ENCODE assay signal across 8 cellular contexts in genomic region chr10:123139521-123140163, GRCh38. TPM values are rescaled to one million over a fixed set of nuclear protein-coding genes. Genes with fewer than 3 reads are reported as not detected.
DNase-seq lines count a peak whose midpoint lies in the region; ATAC-seq, FAIRE-seq and TF ChIP-seq lines count a peak whose summit lies in the region.
"Had no signal": no experiment of that assay in that cellular context is flagged by ENCODE, and none has a peak within 500 bp of the region (broad histone marks: within the 10 kb centered on the region; RNA-seq: fewer than 3 reads in every experiment).

No MANE protein-coding gene starts in this region.

- H3K23me2 ChIP-seq in H1 (ENCODE audit: low read depth, low read length): peaks cover 14% of the 10 kb centered on the region; the same call in 1 of the 2 replicates

- H3K9me3 Mint-ChIP-seq in progenitor cell of endocrine pancreas (ENCODE audit: low read depth): no peaks in the 10 kb centered on the region

- no peak overlapping the region for H2BK20ac ChIP-seq in H1 (ENCODE audit: low read length)

- H2BK15ac ChIP-seq in H1 (ENCODE audit: low read length): no peak overlapping the region

- peaks cover 11 to 29% of the 10 kb centered on the region in 2 experiments for H4K20me1 ChIP-seq in H1 (replicated peaks in 1 of 2; ENCODE audit: control insufficient read depth in 1 of 2, insufficient read depth in 2 of 2, low read length in 2 of 2)

- H3K4ac ChIP-seq in H1 (replicated peaks; ENCODE audit: insufficient read length, low read depth, low read length): peak overlapping the region; percentile 40

- no peak for TF ChIP-seq EP300 in H1 (IDR thresholded peaks at IDR 0.05; ENCODE audit: borderline replicate concordance in 1 of 2, low read depth in 2 of 2, low read length in 2 of 2)

- H2BK5ac ChIP-seq in H1 (ENCODE audit: low read depth, low read length): 0 out of 2 replicates have a peak overlapping the region, but pooled peaks have one; percentile 44

- peaks cover 17% of the 10 kb centered on the region for H3K4me1 Mint-ChIP-seq in progenitor cell of endocrine pancreas (ENCODE audit: low read depth)

- peak; percentile 36 for FAIRE-seq in H1 (lab: Jason Lieb, UNC)

- no peak overlapping the region for H4K91ac ChIP-seq in H1 (replicated peaks; ENCODE audit: insufficient read length, low read length)

- 3% methylated on average over 32 of the region's 32 CpGs; no CpG with 5 or more reads in 1 of the 2 experiments for WGBS in H1 (ENCODE audit: extremely low coverage in 1 of 2, insufficient coverage in 1 of 2, insufficient read length in 1 of 2, insufficient replicate concordance in 2 of 2, low coverage in 1 of 2, low lambda C conversion rate in 2 of 2, missing lambda C conversion rate in 1 of 2), 2 experiments

- CTCF ChIA-PET in H1 (lab: Charles Lee; ENCODE audit: partially characterized antibody): interaction anchor here (0.8 to 4.4 kb wide), 7 partner anchors 11 to 362 kb away, joined by 3 to 37 read pairs (median 5); partner anchors contain the start of gene BUB3

- peak overlapping the region; percentile 1 to 50 (median 34); a peak in 6 of 8 replicates for H3K4me3 ChIP-seq in H1 (ENCODE audit: extremely low read depth in 1 of 4, insufficient read depth in 2 of 4, low read depth in 3 of 4, low read length in 4 of 4)
- no peak overlapping the region for H3K4me3 ChIP-seq in BE2C (ENCODE audit: low read depth, low read length)

- no peaks in the 10 kb centered on the region for H3K79me1 ChIP-seq in H1 (ENCODE audit: low read depth, low read length)

- TF ChIP-seq RAD21 in H1 (IDR thresholded peaks at IDR 0.05 in 1 of 2, conservative IDR thresholded peaks at IDR 0.05 in 1 of 2; ENCODE audit: low read depth in 2 of 2, low read length in 2 of 2): no peak

- H3K36me3 ChIP-seq in H1 (ENCODE audit: control insufficient read depth in 2 of 4, insufficient read depth in 4 of 4, low read length in 3 of 4) (no peaks in the 10 kb centered on the region; a peak in 1 of 8 replicates), BE2C (no peaks in the 10 kb centered on the region)

- 0 out of 2 replicates have a peak overlapping the region, but pooled peaks have one; percentile 9 for H3K18ac ChIP-seq in H1 (ENCODE audit: extremely low read depth, low read length)

- H3K9me3 ChIP-seq in H1 (ENCODE audit: insufficient read depth in 2 of 2, low read depth in 1 of 2, low read length in 1 of 2) (no peaks in the 10 kb centered on the region), BE2C (no peaks in the 10 kb centered on the region)

- peak overlapping the region; percentile 18; the same call in 1 of the 2 replicates for H2BK12ac ChIP-seq in H1 (ENCODE audit: low read depth, low read length)

- H2AK5ac ChIP-seq in H1 (ENCODE audit: low read depth, low read length): no peak overlapping the region

- H3K4me1 ChIP-seq in H1 (replicated peaks in 1 of 4; ENCODE audit: control insufficient read depth in 3 of 4, insufficient read depth in 4 of 4, low read length in 3 of 4) (peaks cover 0 to 41% (median 25%) of the 10 kb centered on the region in 4 experiments; a peak in 6 of 7 replicates), BE2C (no peaks in the 10 kb centered on the region)

- H4K8ac ChIP-seq in H1 (ENCODE audit: extremely low read depth, insufficient read depth, low read length): no peak overlapping the region; the same call in 1 of the 2 replicates

- H3K27me3 ChIP-seq in H1 (replicated peaks in 1 of 4; ENCODE audit: control insufficient read depth in 3 of 4, extremely low read depth in 1 of 4, insufficient read depth in 3 of 4, low read length in 3 of 4): peaks cover 86 to 100% (median 98%) of the 10 kb centered on the region in 4 experiments
- H3K27me3 ChIP-seq in BE2C: peaks cover 100% of the 10 kb centered on the region

- no peak overlapping the region for H3K9ac ChIP-seq in H1 (replicated peaks in 1 of 4; ENCODE audit: extremely low read depth in 1 of 4, low read depth in 3 of 4, low read length in 3 of 4)

- POLR2A ChIA-PET in H1 (lab: Charles Lee; ENCODE audit: partially characterized antibody): interaction anchor here (3.4 kb wide), 1 partner anchor 10 kb away, joined by 37 read pairs; the partner anchor contains the start of gene HMX2

- peak overlapping the region; percentile 62 to 67 for H3K4me2 ChIP-seq in H1 (ENCODE audit: insufficient read depth in 1 of 2, low read depth in 2 of 2, low read length in 2 of 2)

- H3K27me3 Mint-ChIP-seq in progenitor cell of endocrine pancreas: peaks cover 85% of the 10 kb centered on the region

- no peak for ATAC-seq in GM19324 (IDR thresholded peaks at IDR 0.05; ENCODE audit: low FRiP score, unreplicated experiment)
- ATAC-seq: left ventricle myocardium superior had no signal

- peak; percentile 39 for DNase-seq in GM20000 (ENCODE audit: low spot score)
- DNase-seq in NCI-H748 (lab: John Stamatoyannopoulos, UW; ENCODE audit: unreplicated experiment): peak; percentile 91
- DNase-seq in H1 (ENCODE audit: low read depth in 1 of 2, low spot score in 2 of 2): peak in 1 of 2 experiments; percentile 77
- DNase-seq in progenitor cell of endocrine pancreas (ENCODE audit: low spot score, unreplicated experiment): no peak
- DNase-seq in epidermal melanocyte (ENCODE audit: insufficient read length, low spot score): no peak
- no peak for DNase-seq in BE2C
- DNase-seq: left ventricle myocardium superior had no signal

- no peak overlapping the region for H4K5ac ChIP-seq in H1 (ENCODE audit: insufficient read length, low read depth, low read length)

- H3K23ac ChIP-seq in H1 (ENCODE audit: insufficient read length): no peak overlapping the region

- H3K36me3 Mint-ChIP-seq in progenitor cell of endocrine pancreas (ENCODE audit: insufficient read depth): no peaks in the 10 kb centered on the region

- H3K27ac Mint-ChIP-seq in progenitor cell of endocrine pancreas: peak overlapping the region; percentile 92

- peak overlapping the region; percentile 66 for H3K4me3 Mint-ChIP-seq in progenitor cell of endocrine pancreas (ENCODE audit: low read depth)

- no peak overlapping the region for H2BK120ac ChIP-seq in H1 (replicated peaks; ENCODE audit: low read depth, low read length)

- no peaks in the 10 kb centered on the region for H3K79me2 ChIP-seq in H1 (ENCODE audit: control insufficient read depth in 1 of 2, insufficient read depth in 2 of 2, low read length in 2 of 2)

- H3K56ac ChIP-seq in H1 (replicated peaks; ENCODE audit: insufficient read length, low read depth, low read length): no peak overlapping the region

- H3K14ac ChIP-seq in H1 (ENCODE audit: insufficient read length): no peak overlapping the region

- no peak overlapping the region for H3K27ac ChIP-seq in H1 (ENCODE audit: low read depth, low read length)

- H2AFZ ChIP-seq in H1 (ENCODE audit: low read length): no peak overlapping the region

- TF ChIP-seq CTCF in GM20000 (IDR thresholded peaks at IDR 0.05; ENCODE audit: extremely low read depth, missing control alignments): no peak
- no peak for TF ChIP-seq CTCF in H1 (IDR thresholded peaks at IDR 0.05; ENCODE audit: control extremely low read depth in 1 of 3, insufficient read depth in 1 of 3, low read depth in 1 of 3, low read length in 3 of 3)
- no peak for TF ChIP-seq CTCF in progenitor cell of endocrine pancreas (IDR thresholded peaks at IDR 0.05; ENCODE audit: unreplicated experiment)
- no peak for TF ChIP-seq CTCF in BE2C (IDR thresholded peaks at IDR 0.05; ENCODE audit: low read depth, low read length)

- TF ChIP-seq POLR2A in H1 (IDR thresholded peaks at IDR 0.05; ENCODE audit: control extremely low read depth in 1 of 2, low read depth in 2 of 2, low read length in 2 of 2): no peak

TF ChIP-seq in H1, 55 proteins besides CTCF, POLR2A, EP300 and RAD21 (continues in another document):
- TF ChIP-seq EZH2 (IDR thresholded peaks at IDR 0.05; ENCODE audit: low read depth, low read length, severe bottlenecking) (peak; percentile 95), ZNF274 (IDR thresholded peaks at IDR 0.05; ENCODE audit: borderline replicate concordance, extremely low read depth, low read length) (no peak)

RNA-seq across cellular contexts. Expression of gene HMX3, which starts 3.9 kb away (rescaled TPM):
- total RNA-seq in H1 (2021; fragmentation: NEBNext Ultra II Directional; extraction: Animal tissue kit (Norgen Biotek cat#: 25700)): 0.27 TPM in 1 of 2 replicates, not detected in the other
- polyA plus RNA-seq in H1 (2011; rRNA removed): 0.05 and 0.25 TPM in 2 replicates
- polyA plus RNA-seq in H1 (2011; cell fraction: cytosol; rRNA removed): 0.17 TPM
- polyA plus RNA-seq in H1 (2011; cell fraction: nucleus; rRNA removed): 0.16 TPM
- 0.16 TPM in 1 of 4 replicates, not detected in the others for polyA plus RNA-seq in H1 (2012, experiment 1 of 2)
- not detected for polyA plus RNA-seq in H1 (2012, experiment 2 of 2)
- polyA plus RNA-seq in H1 (2013, experiment 1 of 2): 0.14 TPM
- polyA plus RNA-seq in H1 (2013, experiment 2 of 2): 0.11 TPM
- polyA minus RNA-seq in H1 (2011; rRNA and poly(A)+ RNA removed): not detected in 2 replicates
- polyA minus RNA-seq in H1 (2011; cell fraction: cytosol; rRNA and poly(A)+ RNA removed): not detected
- not detected for polyA minus RNA-seq in H1 (2011; cell fraction: nucleus; rRNA and poly(A)+ RNA removed)
- not detected in 2 replicates for total RNA-seq in progenitor cell of endocrine pancreas
- polyA plus RNA-seq in BE2C (2012; ENCODE audit: insufficient read depth, insufficient read length, low read depth): not detected
- total RNA-seq: left ventricle myocardium superior had no signal

RNA-seq across cellular contexts. Expression of gene HMX2, which starts 8.3 kb away (rescaled TPM):
- total RNA-seq in H1 (2021; fragmentation: NEBNext Ultra II Directional; extraction: Animal tissue kit (Norgen Biotek cat#: 25700)): 1.3 and 2.0 TPM in 2 replicates
- polyA plus RNA-seq in H1 (2011; rRNA removed): 2.2 and 2.7 TPM in 2 replicates
- polyA plus RNA-seq in H1 (2011; cell fraction: cytosol; rRNA removed): 1.1 TPM
- 0.97 TPM for polyA plus RNA-seq in H1 (2011; cell fraction: nucleus; rRNA removed)
- 0.64 to 1.5 TPM (median 1.2 TPM) in 4 replicates for polyA plus RNA-seq in H1 (2012, experiment 1 of 2)
- polyA plus RNA-seq in H1 (2012, experiment 2 of 2): 1.3 TPM
- polyA plus RNA-seq in H1 (2013, experiment 1 of 2): 5.4 TPM
- polyA plus RNA-seq in H1 (2013, experiment 2 of 2): 5.4 TPM
- 0.17 and 0.35 TPM in 2 replicates for polyA minus RNA-seq in H1 (2011; rRNA and poly(A)+ RNA removed)
- polyA minus RNA-seq in H1 (2011; cell fraction: cytosol; rRNA and poly(A)+ RNA removed): 1.8 TPM
- 0.90 TPM for polyA minus RNA-seq in H1 (2011; cell fraction: nucleus; rRNA and poly(A)+ RNA removed)
- total RNA-seq in progenitor cell of endocrine pancreas: not detected in 2 replicates
- not detected for polyA plus RNA-seq in BE2C (2012; ENCODE audit: insufficient read depth, insufficient read length, low read depth)
- total RNA-seq: left ventricle myocardium superior had no signal

RNA-seq across cellular contexts. Expression of gene BUB3, which starts 14.6 kb away (rescaled TPM):
- total RNA-seq in H1 (2021; fragmentation: NEBNext Ultra II Directional; extraction: Animal tissue kit (Norgen Biotek cat#: 25700)): 184 and 207 TPM in 2 replicates
- 183 and 187 TPM in 2 replicates for polyA plus RNA-seq in H1 (2011; rRNA removed)
- polyA plus RNA-seq in H1 (2011; cell fraction: cytosol; rRNA removed): 273 TPM
- 335 TPM for polyA plus RNA-seq in H1 (2011; cell fraction: nucleus; rRNA removed)
- 205 to 238 TPM (median 210 TPM) in 4 replicates for polyA plus RNA-seq in H1 (2012, experiment 1 of 2)
- polyA plus RNA-seq in H1 (2012, experiment 2 of 2): 23.6 TPM
- 139 TPM for polyA plus RNA-seq in H1 (2013, experiment 1 of 2)
- polyA plus RNA-seq in H1 (2013, experiment 2 of 2): 140 TPM
- 387 and 444 TPM in 2 replicates for polyA minus RNA-seq in H1 (2011; rRNA and poly(A)+ RNA removed)
- polyA minus RNA-seq in H1 (2011; cell fraction: cytosol; rRNA and poly(A)+ RNA removed): 179 TPM
- 286 TPM for polyA minus RNA-seq in H1 (2011; cell fraction: nucleus; rRNA and poly(A)+ RNA removed)
- 92.3 and 93.2 TPM in 2 replicates for total RNA-seq in progenitor cell of endocrine pancreas
- 166 TPM for polyA plus RNA-seq in BE2C (2012; ENCODE audit: insufficient read depth, insufficient read length, low read depth)

Comparison
In these comparisons a context has a peak if more than half of its experiments do, and no peak if none do; other contexts are left out.
1. DNase-seq: peak in GM20000 (single experiment) and NCI-H748 (single experiment); none in progenitor cell of endocrine pancreas (single experiment), epidermal melanocyte (single experiment) and BE2C (single experiment).